ENCODE assay signal across 17 cellular contexts in the genomic region with DNA sequence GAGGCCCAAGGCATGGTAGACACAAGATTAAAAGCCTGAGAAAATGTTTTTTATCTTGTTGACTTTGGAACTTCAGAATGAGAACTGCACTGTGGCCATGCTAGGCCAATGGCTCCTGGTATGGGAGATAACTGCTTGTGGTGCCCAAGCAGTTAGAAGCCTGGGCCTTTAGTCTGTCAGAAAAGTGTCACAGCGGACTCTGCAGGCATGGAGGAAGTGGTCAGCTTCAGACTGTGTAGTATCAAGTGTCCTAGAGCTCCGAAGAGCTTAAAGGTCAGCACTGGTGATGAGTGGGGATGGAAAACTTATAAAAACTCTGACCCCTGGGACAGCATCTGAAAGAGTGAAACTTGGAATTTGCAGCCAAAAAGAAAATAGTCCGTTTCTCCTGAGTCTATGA. TPM values are rescaled to one million over a fixed set of nuclear protein-coding genes. Genes with fewer than 3 reads are reported as not detected.
A peak's percentile ranks its signal among the peaks of the same experiment; 100 is the strongest.
DNase-seq lines count a peak whose midpoint lies in the region; ATAC-seq and TF ChIP-seq lines count a peak whose summit lies in the region.
"Had no signal": no experiment of that assay in that cellular context is flagged by ENCODE, and none has a peak within 500 bp of the region (broad histone marks: within the 10 kb centered on the region; RNA-seq: fewer than 3 reads in every experiment).

No MANE protein-coding gene starts in this region.

- H3K9ac ChIP-seq in rectal smooth muscle tissue (ENCODE audit: low read length) = no peak overlapping the region
- H3K9ac ChIP-seq: BLaER1 had no signal

- peaks cover 10 to 33% of the 10 kb centered on the region in 2 donors for H3K36me3 Mint-ChIP-seq in activated T-cell treated with anti-CD3 and anti-CD28 coated beads, Interleukin-2, amount 50 U/mL, for 72 hours (ENCODE audit: insufficient read depth in 2 of 2)

- H3K4me1 ChIP-seq in cardiac muscle cell (ENCODE audit: low read depth) (peaks cover 83% of the 10 kb centered on the region), rectal smooth muscle tissue (ENCODE audit: control insufficient read depth, insufficient read depth, low read length) (peaks cover 55% of the 10 kb centered on the region), aorta (ENCODE audit: control insufficient read depth in 1 of 2, insufficient read depth in 2 of 2, low read length in 2 of 2) (peaks cover 10 to 19% of the 10 kb centered on the region in 2 donors)

- no peak overlapping the region for H3K27ac Mint-ChIP-seq in activated T-cell treated with anti-CD3 and anti-CD28 coated beads, Interleukin-2, amount 50 U/mL, for 72 hours

- WGBS in aorta, 2 donors = 5 to 12% methylated on average over 3 of the region's 3 CpGs

- H3K9me3 Mint-ChIP-seq in activated T-cell treated with anti-CD3 and anti-CD28 coated beads, Interleukin-2, amount 50 U/mL, for 72 hours = no peaks in the 10 kb centered on the region

- H3K27ac ChIP-seq in cardiac muscle cell (peak overlapping the region; percentile 34), rectal smooth muscle tissue (ENCODE audit: low read depth, low read length) (peak overlapping the region; percentile 81), aorta (ENCODE audit: low read depth in 1 of 2, low read length in 2 of 2) (peak overlapping the region; percentile 96)
- H3K27ac ChIP-seq: BLaER1 had no signal

- peaks cover 72% of the 10 kb centered on the region for H3K4me1 Mint-ChIP-seq in activated T-cell treated with anti-CD3 and anti-CD28 coated beads, Interleukin-2, amount 50 U/mL, for 72 hours (ENCODE audit: low read depth)

- H3K36me3 ChIP-seq in cardiac muscle cell = peaks cover 20% of the 10 kb centered on the region
- peaks cover 22% of the 10 kb centered on the region for H3K36me3 ChIP-seq in rectal smooth muscle tissue (ENCODE audit: control insufficient read depth, insufficient read depth, low read length)
- H3K36me3 ChIP-seq in aorta (ENCODE audit: control insufficient read depth in 1 of 2, insufficient read depth in 2 of 2, low read length in 1 of 2) = peaks cover 3 to 14% of the 10 kb centered on the region in 2 donors

- H3K4me3 ChIP-seq in cardiac muscle cell = no peak overlapping the region
- H3K4me3 ChIP-seq in rectal smooth muscle tissue (ENCODE audit: low read length) = no peak overlapping the region
- H3K4me3 ChIP-seq in aorta (ENCODE audit: low read length in 2 of 2) = no peak overlapping the region
- H3K4me3 ChIP-seq: BLaER1 had no signal

- H3K9me3 ChIP-seq in cardiac muscle cell (ENCODE audit: low read depth) = no peaks in the 10 kb centered on the region
- no peaks in the 10 kb centered on the region for H3K9me3 ChIP-seq in aorta (ENCODE audit: control insufficient read depth, low read length)
- H3K9me3 ChIP-seq: BLaER1 had no signal

- intact Hi-C loops in left cardiac atrium (cut with DNase I) = no loop called here
- intact Hi-C loops in aorta (cut with DNase I) = loop anchor here in 1 of 2 donors (10.0 kb wide), 2 partner anchors 309 to 389 kb away; a partner anchor contains a TSS

- H3K27me3 Mint-ChIP-seq in activated T-cell treated with anti-CD3 and anti-CD28 coated beads, Interleukin-2, amount 50 U/mL, for 72 hours (ENCODE audit: low read depth) = no peaks in the 10 kb centered on the region

- DNase-seq in cardiac muscle cell (ENCODE audit: low read depth in 1 of 2, low spot score in 1 of 2) (no peak), left cardiac atrium (no peak), erythroblast (lab: John Stamatoyannopoulos, UW) (peak; percentile 25 to 43), aorta (no peak), DMS 273 (lab: John Stamatoyannopoulos, UW; ENCODE audit: unreplicated experiment) (no peak), midbrain (lab: John Stamatoyannopoulos, UW) (no peak)
- DNase-seq in activated T-cell treated with anti-CD3 and anti-CD28 coated beads, Interleukin-2, amount 50 U/mL, for 72 hours = no peak
- DNase-seq: activated CD4-positive, alpha-beta T cell treated with anti-CD3 and anti-CD28 coated beads for 1 hour; foreskin melanocyte; NCI-H1417; NCI-H2171; occipital lobe; stimulated activated CD4-positive, alpha-beta T cell treated with anti-CD3 and anti-CD28 coated beads, Interleukin-2, amount 100 ng/mL, for 48 hours had no signal

- no peak for TF ChIP-seq CTCF in cardiac muscle cell (IDR thresholded peaks at IDR 0.05; ENCODE audit: low read depth, low read length)

- H3K4me3 Mint-ChIP-seq in activated T-cell treated with anti-CD3 and anti-CD28 coated beads, Interleukin-2, amount 50 U/mL, for 72 hours = no peak overlapping the region

- no peak for TF ChIP-seq POLR2A in erythroblast (IDR thresholded peaks at IDR 0.05; ENCODE audit: low read length)

- ATAC-seq in left cardiac atrium = no peak
- no peak for ATAC-seq in aorta (ENCODE audit: low FRiP score)
- no peak for ATAC-seq in activated T-cell treated with anti-CD3 and anti-CD28 coated beads, Interleukin-2, amount 50 U/mL, for 72 hours (replicated peaks in 1 of 2)

- H3K27me3 ChIP-seq in cardiac muscle cell (no peaks in the 10 kb centered on the region), rectal smooth muscle tissue (ENCODE audit: control insufficient read depth, insufficient read depth, low read length) (no peaks in the 10 kb centered on the region), aorta (ENCODE audit: control insufficient read depth in 1 of 2, insufficient read depth in 2 of 2, low read length in 1 of 2) (no peaks in the 10 kb centered on the region)
- H3K27me3 ChIP-seq: BLaER1 had no signal

RNA-seq across cellular contexts. Expression of a gene that starts 11.8 kb away (rescaled TPM):
- total RNA-seq in cardiac muscle cell = 14.8 and 27.5 TPM in 2 replicates
- 8.1 and 11.5 TPM in 2 replicates for polyA plus RNA-seq in cardiac muscle cell
- 10 to 100 TPM; 64.4 to 91.9 TPM for total RNA-seq in left cardiac atrium
- 10 to 100 TPM; 75.5 to 91.8 TPM for total RNA-seq in aorta
- 10 to 100 TPM; 15.9 to 27.9 TPM for polyA plus RNA-seq in aorta
- 10 to 100 TPM; 17.6 to 25.1 TPM for total RNA-seq in activated T-cell treated with anti-CD3 and anti-CD28 coated beads, Interleukin-2, amount 50 U/mL, for 72 hours

RNA-seq across cellular contexts. Expression of a gene that starts 40.6 kb away (rescaled TPM):
- total RNA-seq in cardiac muscle cell (not detected in 2 replicates), left cardiac atrium (1 to 10 TPM in 1 of 2 donors, under 1 TPM in 1; 0.39 to 2.6 TPM), aorta (1 to 10 TPM; 1.4 to 2.8 TPM)
- polyA plus RNA-seq in cardiac muscle cell (0.06 TPM in 1 of 2 replicates, not detected in the other), aorta (1 to 10 TPM in 1 of 2 donors, not detected in 1; 2.9 TPM)
- 10 to 100 TPM in 1 of 2 donors, 1 to 10 TPM in 1; 2.0 to 13.1 TPM for total RNA-seq in activated T-cell treated with anti-CD3 and anti-CD28 coated beads, Interleukin-2, amount 50 U/mL, for 72 hours
- total RNA-seq: occipital lobe, SK-MEL-5 had no signal

RNA-seq across cellular contexts. Expression of a gene that starts 43.4 kb away (rescaled TPM):
- not detected in 2 replicates for total RNA-seq in cardiac muscle cell
- polyA plus RNA-seq in cardiac muscle cell = not detected in 2 replicates
- total RNA-seq in left cardiac atrium = under 1 TPM; 0.08 to 0.09 TPM
- total RNA-seq in aorta = under 1 TPM; 0.26 to 0.63 TPM
- polyA plus RNA-seq in aorta = not detected
- total RNA-seq in activated T-cell treated with anti-CD3 and anti-CD28 coated beads, Interleukin-2, amount 50 U/mL, for 72 hours = not detected
- total RNA-seq: occipital lobe, SK-MEL-5, subcutaneous adipose tissue had no signal

Comparison
In these comparisons a context has a peak if more than half of its experiments do, and no peak if none do; other contexts are left out.
1. DNase-seq: peak in erythroblast (2 of 2); none in cardiac muscle cell (0 of 2), left cardiac atrium (single experiment), aorta (0 of 2), DMS 273 (single experiment), activated T-cell treated with anti-CD3 and anti-CD28 coated beads, Interleukin-2, amount 50 U/mL, for 72 hours (0 of 2) and midbrain (single experiment).
2. H3K27ac ChIP-seq: peak in every context shown above with its lines; median percentile 96 in aorta; 81 in rectal smooth muscle tissue; 34 in cardiac muscle cell.